Comparison of ENCODE assay signal across 8 cellular contexts in the genomic region with DNA sequence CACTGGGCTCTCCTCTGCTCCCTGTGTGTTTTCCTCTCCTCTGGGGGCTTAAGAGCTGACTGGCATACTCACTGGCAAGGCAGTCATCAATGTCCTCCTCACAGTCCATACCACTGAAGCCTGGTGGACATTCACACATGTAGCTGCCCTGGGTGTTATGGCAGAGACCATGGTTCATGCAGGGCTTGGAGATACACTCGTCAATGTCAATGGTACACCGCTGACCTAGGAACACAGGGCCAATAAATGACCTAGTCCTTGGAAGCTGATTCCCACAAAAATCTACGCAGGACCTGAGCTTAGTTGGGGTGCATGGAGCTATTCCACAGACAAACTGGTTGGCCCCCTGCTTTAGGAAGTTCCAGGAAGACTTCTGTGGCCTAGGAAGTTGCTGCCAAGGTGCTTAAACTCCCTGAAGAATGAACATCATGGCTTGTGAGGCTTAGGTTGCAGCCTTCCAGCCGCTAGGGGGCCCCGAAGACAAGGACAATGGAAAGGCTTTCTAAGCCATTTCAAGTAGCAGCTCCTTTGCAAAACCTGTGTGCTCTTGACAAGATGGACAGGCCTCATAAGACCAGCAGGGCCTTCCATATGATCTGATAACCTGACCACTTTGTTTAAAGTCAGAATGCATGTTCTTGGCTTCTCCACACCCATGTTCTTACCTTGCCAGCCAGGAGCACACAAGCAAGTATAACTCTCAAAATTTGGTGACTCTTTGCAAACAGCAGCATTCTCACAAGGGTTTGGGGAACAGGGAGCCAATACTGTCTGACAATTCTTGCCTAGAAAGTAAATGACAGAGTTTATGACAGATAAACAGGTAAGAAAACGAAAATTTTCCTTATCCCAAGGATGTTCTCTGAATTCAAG. TPM values are rescaled to one million over a fixed set of nuclear protein-coding genes. Genes with fewer than 3 reads are reported as not detected.
A peak's percentile ranks its signal among the peaks of the same experiment; 100 is the strongest.
DNase-seq lines count a peak whose midpoint lies in the region; ATAC-seq and TF ChIP-seq lines count a peak whose summit lies in the region.

No MANE protein-coding gene starts in this region.

- DNase-seq in AG04449 (ENCODE audit: low read depth, low spot score) (no peak), KBM-7 (peak; percentile 68), OCI-M1 (lab: John Stamatoyannopoulos, UW) (peak; percentile 86), activated T-cell treated with anti-CD3 and anti-CD28 coated beads for 4 hours (peak; percentile 56), fibroblast of gingiva (ENCODE audit: low read depth) (peak; percentile 76)
- DNase-seq in stimulated activated naive CD4-positive, alpha-beta T cell treated with Interleukin-2 at 50 U/mL for 16 hours (lab: John Stamatoyannopoulos, UW), result peak; percentile 69

- H3K9me2 ChIP-seq in neural cell (ENCODE audit: insufficient read depth, low read length), result no peaks in the 10 kb centered on the region

- no peak for TF ChIP-seq EP300 in neural cell (conservative IDR thresholded peaks at IDR 0.05; ENCODE audit: poor library complexity, severe bottlenecking)

- POLR2A ChIA-PET in AG04449 (lab: Yijun Ruan, JAX), result no interaction called here

- H4K20me1 ChIP-seq in neural cell (ENCODE audit: insufficient read depth), result no peaks in the 10 kb centered on the region

- H3K9me3 ChIP-seq in neural cell (ENCODE audit: low read length), result no peaks in the 10 kb centered on the region

- TF ChIP-seq CTCF in AG04449 (IDR thresholded peaks at IDR 0.05; ENCODE audit: insufficient read depth, low read length, missing control alignments) (peak; percentile 88), neural cell (IDR thresholded peaks at IDR 0.05; ENCODE audit: poor library complexity, severe bottlenecking) (peak; percentile 89)

- no peak overlapping the region for H2AFZ ChIP-seq in neural cell (ENCODE audit: low read depth, low read length)

- H3K36me3 ChIP-seq in neural cell (ENCODE audit: insufficient read depth, low read length), result no peaks in the 10 kb centered on the region

- H3K9ac ChIP-seq in neural cell (ENCODE audit: low read length), result no peak overlapping the region

- H3K4me2 ChIP-seq in neural cell (ENCODE audit: low read length), result no peak overlapping the region

- no peaks in the 10 kb centered on the region for H3K27me3 ChIP-seq in neural cell (ENCODE audit: insufficient read depth, low read depth, low read length)

- peak; percentile 86 for TF ChIP-seq RAD21 in neural cell (conservative IDR thresholded peaks at IDR 0.05)

- CTCF ChIA-PET in AG04449 (lab: Yijun Ruan, JAX), result interaction anchor here (0.6 to 5.4 kb wide), 25 partner anchors 9 to 204 kb away, joined by 3 to 67 read pairs (median 4); no protein-coding TSS in a partner anchor

- H3K27ac ChIP-seq in neural cell (ENCODE audit: low read length), result no peak overlapping the region

- peak; percentile 81 for ATAC-seq in GM18909 (IDR thresholded peaks at IDR 0.05; ENCODE audit: poor library complexity, unreplicated experiment)

- in situ Hi-C loops in KBM-7 (cut with MboI; ENCODE audit: low pct_unique_long_range_greater_than_20kb, low sequenced_read_pairs), result no loop called here

- no peaks in the 10 kb centered on the region for H3F3A ChIP-seq in neural cell (ENCODE audit: insufficient read depth, low read length, poor library complexity, severe bottlenecking)

- no peaks in the 10 kb centered on the region for H3K79me2 ChIP-seq in neural cell (replicated peaks; ENCODE audit: insufficient read depth, low read length)

- H3K4me3 ChIP-seq in AG04449 (ENCODE audit: low read depth, low read length) (no peak overlapping the region), neural cell (ENCODE audit: low read length) (no peak overlapping the region)

TF ChIP-seq in neural cell, 6 proteins besides CTCF, POLR2A, EP300 and RAD21:
- TF ChIP-seq POLR2AphosphoS5 (IDR thresholded peaks at IDR 0.05) (no peak), EZH2 (IDR thresholded peaks at IDR 0.05; ENCODE audit: borderline replicate concordance, insufficient read depth, low read length, poor library complexity, severe bottlenecking) (no peak), TAF1 (IDR thresholded peaks at IDR 0.05; ENCODE audit: low read depth) (no peak), SMC3 (conservative IDR thresholded peaks at IDR 0.05; ENCODE audit: poor library complexity) (peak; percentile 92)

RNA-seq across cellular contexts. Expression of a gene that starts 52.3 kb away (rescaled TPM):
- polyA plus RNA-seq in neural cell, result not detected in 2 replicates
- polyA minus RNA-seq in neural cell, result not detected in 2 replicates
